ENCODE assay signal across 1 cellular context in genomic region chr7:87359366-87359765, GRCh38.
TF ChIP-seq lines count a peak whose summit lies in the region.

No MANE protein-coding gene starts in this region.

TF ChIP-seq in SK-N-SH, 30 proteins besides CTCF, POLR2A, EP300 and RAD21 (continued from another document):
- no peak for TF ChIP-seq NRF1 (IDR thresholded peaks at IDR 0.05; ENCODE audit: low read depth, low read length)
- TF ChIP-seq RFX5 (IDR thresholded peaks at IDR 0.05; ENCODE audit: low read length), result no peak
- no peak for TF ChIP-seq TCF12 (IDR thresholded peaks at IDR 0.05)
- no peak for TF ChIP-seq FOXM1 (IDR thresholded peaks at IDR 0.05; ENCODE audit: low read depth)
- peak; percentile 38; the same call in 1 of the 2 replicates for TF ChIP-seq FOSL2 (IDR thresholded peaks at IDR 0.05; ENCODE audit: borderline replicate concordance, low read depth)
- TF ChIP-seq USF1 (IDR thresholded peaks at IDR 0.05; ENCODE audit: borderline replicate concordance, low read depth), result no peak
- TF ChIP-seq ZBTB33 (IDR thresholded peaks at IDR 0.05; ENCODE audit: borderline replicate concordance, low read depth), result no peak
- TF ChIP-seq MAX (IDR thresholded peaks at IDR 0.05; ENCODE audit: low read depth), result no peak
- no peak for TF ChIP-seq GATA2 (CRISPR knock-in tag; IDR thresholded peaks at IDR 0.05)
- no peak for TF ChIP-seq CHD2 (IDR thresholded peaks at IDR 0.05; ENCODE audit: low read length, partially characterized antibody)
- TF ChIP-seq TAF1 (IDR thresholded peaks at IDR 0.05; ENCODE audit: borderline replicate concordance, low read depth, low read length), result no peak
- TF ChIP-seq POLR2AphosphoS5 (IDR thresholded peaks at IDR 0.05; ENCODE audit: low read depth, low read length), result no peak
